Comparison of ENCODE assay signal across 17 cellular contexts in the genomic region with DNA sequence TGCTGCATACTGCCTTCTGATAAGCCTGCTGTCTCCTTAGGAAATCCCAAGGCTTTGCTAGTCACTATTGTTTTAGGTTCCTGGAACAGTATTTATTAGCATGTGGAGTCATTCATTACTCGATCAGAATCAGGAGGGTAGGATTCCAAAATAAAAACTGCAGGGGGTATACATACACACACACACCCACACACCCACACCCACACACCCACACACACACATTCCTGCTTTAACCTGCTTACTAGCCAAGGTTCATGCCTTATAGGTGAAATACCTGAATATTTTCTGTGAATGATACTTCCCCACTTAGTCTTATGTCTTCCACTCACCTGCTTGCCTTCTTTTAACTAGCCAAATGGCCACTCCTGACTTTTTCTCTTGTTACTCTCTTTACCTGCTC.
DNase-seq lines count a peak whose midpoint lies in the region; ATAC-seq and TF ChIP-seq lines count a peak whose summit lies in the region.
"Had no signal": no experiment of that assay in that cellular context is flagged by ENCODE, and none has a peak within 500 bp of the region (broad histone marks: within the 10 kb centered on the region; RNA-seq: fewer than 3 reads in every experiment).

No MANE protein-coding gene starts in this region.

- no peak overlapping the region for H2BK5ac ChIP-seq in mesendoderm (ENCODE audit: low read length)
- no peak overlapping the region for H2BK5ac ChIP-seq in neuronal stem cell (ENCODE audit: low read length)

- TF ChIP-seq CTCF in SK-N-SH (IDR thresholded peaks at IDR 0.05) (no peak), A673 (conservative IDR thresholded peaks at IDR 0.05; ENCODE audit: low read depth, low read length) (no peak)
- no peak for TF ChIP-seq CTCF in CD4-positive, alpha-beta T cell (IDR thresholded peaks at IDR 0.05)

- no peak overlapping the region for H3K4me3 Mint-ChIP-seq in CD4-positive, alpha-beta T cell
- no peak overlapping the region for H3K4me3 Mint-ChIP-seq in activated T-cell treated with anti-CD3 and anti-CD28 coated beads, Interleukin-2, amount 50 U/mL, for 72 hours
- H3K4me3 Mint-ChIP-seq: CD8-positive, alpha-beta T cell had no signal

- no peak overlapping the region for H3K14ac ChIP-seq in neuronal stem cell (ENCODE audit: low read length)

- H3K23ac ChIP-seq in mesendoderm (ENCODE audit: low read length), result no peak overlapping the region
- H3K23ac ChIP-seq in neuronal stem cell (ENCODE audit: low read depth, low read length, poor library complexity), result no peak overlapping the region

- no peak overlapping the region for H4K5ac ChIP-seq in mesendoderm (ENCODE audit: low read length)

- H3K79me1 ChIP-seq in mesendoderm (ENCODE audit: low read length) (no peaks in the 10 kb centered on the region), neuronal stem cell (ENCODE audit: low read depth, low read length) (no peaks in the 10 kb centered on the region)

- H2BK120ac ChIP-seq in mesendoderm (ENCODE audit: low read depth, low read length), result no peak overlapping the region
- H2BK120ac ChIP-seq in neuronal stem cell (ENCODE audit: low read depth, low read length), result no peak overlapping the region

- WGBS in SK-N-SH (ENCODE audit: low lambda C conversion rate), result 29% methylated on average over 1 of the region's 1 CpG
- no CpG with 5 or more reads among the region's 1 CpG for WGBS in mesendoderm (ENCODE audit: extremely low coverage, insufficient coverage, low lambda C conversion rate)
- WGBS in neuronal stem cell (ENCODE audit: extremely low coverage in 2 of 2, insufficient read length in 2 of 2, insufficient replicate concordance in 1 of 2), 2 donors, result no CpG with 5 or more reads among the region's 1 CpG

- BruUV-seq in A673 (replicated peaks; lab: Mats Ljungman, UMichigan), result no TSS peak

- TF ChIP-seq RAD21 in SK-N-SH (IDR thresholded peaks at IDR 0.05; ENCODE audit: low read length), result no peak

- no peaks in the 10 kb centered on the region for H3K9me3 ChIP-seq in SK-N-SH
- H3K9me3 ChIP-seq in neuronal stem cell (replicated peaks in 1 of 2; ENCODE audit: control insufficient read depth in 2 of 2, insufficient read depth in 1 of 2, low read depth in 1 of 2, low read length in 2 of 2), result no peaks in the 10 kb centered on the region
- H3K9me3 ChIP-seq in CD4-positive, alpha-beta T cell (ENCODE audit: control insufficient read depth, low read length), result no peaks in the 10 kb centered on the region
- no peaks in the 10 kb centered on the region for H3K9me3 ChIP-seq in A673 (ENCODE audit: low read depth, low read length, poor library complexity, severe bottlenecking)
- H3K9me3 ChIP-seq: Caco-2 had no signal

- H3K27me3 ChIP-seq in SK-N-SH (ENCODE audit: insufficient read depth) (no peaks in the 10 kb centered on the region), mesendoderm (ENCODE audit: insufficient read depth, low read length, poor library complexity) (no peaks in the 10 kb centered on the region), neuronal stem cell (ENCODE audit: control insufficient read depth in 3 of 3, insufficient read depth in 3 of 3, low read depth in 1 of 3, low read length in 3 of 3) (no peaks in the 10 kb centered on the region), A673 (replicated peaks; ENCODE audit: insufficient read depth, low read depth, low read length, poor library complexity) (no peaks in the 10 kb centered on the region)
- no peaks in the 10 kb centered on the region for H3K27me3 ChIP-seq in CD4-positive, alpha-beta T cell (ENCODE audit: control insufficient read depth, insufficient read depth, low read length)

- no peak for DNase-seq in SK-N-SH
- peak; percentile 68 for DNase-seq in mesendoderm
- no peak for DNase-seq in neuronal stem cell (ENCODE audit: low spot score)
- no peak for DNase-seq in CD4-positive, alpha-beta T cell
- DNase-seq in activated T-cell treated with anti-CD3 and anti-CD28 coated beads, Interleukin-2, amount 50 U/mL, for 72 hours, result no peak
- no peak for DNase-seq in A673 (ENCODE audit: low spot score)
- DNase-seq: ACHN; C1 segment of cervical spinal cord; Caco-2; CD8-positive, alpha-beta T cell; DMS153; DND-41; GOT3; H7; HCEC 1CT had no signal

- no peak overlapping the region for H3K9ac ChIP-seq in SK-N-SH
- no peak overlapping the region for H3K9ac ChIP-seq in mesendoderm (ENCODE audit: low read length)
- no peak overlapping the region for H3K9ac ChIP-seq in neuronal stem cell (ENCODE audit: low read depth, low read length, poor library complexity)

- no peak overlapping the region for H2BK12ac ChIP-seq in neuronal stem cell (ENCODE audit: low read length)

- H3K36me3 ChIP-seq in SK-N-SH (replicated peaks in 1 of 2; ENCODE audit: control insufficient read depth in 1 of 2, insufficient read depth in 2 of 2, low read length in 1 of 2), result no peaks in the 10 kb centered on the region
- no peaks in the 10 kb centered on the region for H3K36me3 ChIP-seq in mesendoderm (ENCODE audit: control insufficient read depth, insufficient read depth, low read length)
- H3K36me3 ChIP-seq in neuronal stem cell (replicated peaks in 1 of 2; ENCODE audit: control insufficient read depth in 2 of 2, insufficient read depth in 2 of 2, low read length in 2 of 2), result no peaks in the 10 kb centered on the region
- no peaks in the 10 kb centered on the region for H3K36me3 ChIP-seq in A673 (ENCODE audit: insufficient read depth, low read length, poor library complexity, severe bottlenecking)

- H3K4me1 Mint-ChIP-seq in CD4-positive, alpha-beta T cell (ENCODE audit: low read depth), result no peaks in the 10 kb centered on the region
- no peaks in the 10 kb centered on the region for H3K4me1 Mint-ChIP-seq in activated T-cell treated with anti-CD3 and anti-CD28 coated beads, Interleukin-2, amount 50 U/mL, for 72 hours (ENCODE audit: low read depth)

- no peak for ATAC-seq in SK-N-SH treated with all-trans-retinoic acid at 6 μM for 48 hours
- no peak for ATAC-seq in CD4-positive, alpha-beta T cell (ENCODE audit: poor library complexity)
- ATAC-seq in activated T-cell treated with anti-CD3 and anti-CD28 coated beads, Interleukin-2, amount 50 U/mL, for 72 hours (replicated peaks in 1 of 2), result no peak
- ATAC-seq: CD8-positive, alpha-beta T cell had no signal

- POLR2A ChIA-PET in SK-N-SH (lab: Yijun Ruan, JAX), result no interaction called here
- POLR2A ChIA-PET in CD4-positive, alpha-beta T cell (lab: Charles Lee), result no interaction called here
- POLR2A ChIA-PET in A673 (lab: Charles Lee; ENCODE audit: low non-redundant PET), result no interaction called here

- intact Hi-C loops in CD4-positive, alpha-beta T cell (cut with DNase I, micrococcal nuclease), result no loop called here
- intact Hi-C loops in A673 (cut with micrococcal nuclease; ENCODE audit: unreplicated experiment), result no loop called here

- H3K79me2 ChIP-seq in SK-N-SH (ENCODE audit: insufficient read depth) (no peaks in the 10 kb centered on the region), mesendoderm (ENCODE audit: control insufficient read depth, insufficient read depth, low read length) (no peaks in the 10 kb centered on the region)

- no peaks in the 10 kb centered on the region for H4K20me1 ChIP-seq in SK-N-SH (ENCODE audit: insufficient read depth)

- H3K4ac ChIP-seq in mesendoderm (ENCODE audit: low read depth, low read length), result no peak overlapping the region
- no peak overlapping the region for H3K4ac ChIP-seq in neuronal stem cell (ENCODE audit: low read length)

- H3K27ac Mint-ChIP-seq in CD4-positive, alpha-beta T cell, result no peak overlapping the region
- no peak overlapping the region for H3K27ac Mint-ChIP-seq in activated T-cell treated with anti-CD3 and anti-CD28 coated beads, Interleukin-2, amount 50 U/mL, for 72 hours
- H3K27ac Mint-ChIP-seq: CD8-positive, alpha-beta T cell had no signal

- H3K36me3 Mint-ChIP-seq in CD4-positive, alpha-beta T cell (ENCODE audit: low read depth), result no peaks in the 10 kb centered on the region
- no peaks in the 10 kb centered on the region for H3K36me3 Mint-ChIP-seq in activated T-cell treated with anti-CD3 and anti-CD28 coated beads, Interleukin-2, amount 50 U/mL, for 72 hours (ENCODE audit: insufficient read depth in 2 of 2)
- H3K36me3 Mint-ChIP-seq: CD8-positive, alpha-beta T cell had no signal

- no peaks in the 10 kb centered on the region for H3K27me3 Mint-ChIP-seq in CD4-positive, alpha-beta T cell
- H3K27me3 Mint-ChIP-seq in activated T-cell treated with anti-CD3 and anti-CD28 coated beads, Interleukin-2, amount 50 U/mL, for 72 hours (ENCODE audit: low read depth), result no peaks in the 10 kb centered on the region

- H3K4me2 ChIP-seq in SK-N-SH (no peak overlapping the region), mesendoderm (ENCODE audit: low read length) (no peak overlapping the region), neuronal stem cell (ENCODE audit: insufficient read depth, low read length, poor library complexity, severe bottlenecking) (peak overlapping the region; percentile 18)

- CTCF ChIA-PET in SK-N-SH (lab: Yijun Ruan, JAX), result no interaction called here
- CTCF ChIA-PET in CD4-positive, alpha-beta T cell (lab: Charles Lee), result no interaction called here
- CTCF ChIA-PET in A673 (lab: Charles Lee), result no interaction called here

- H3K9me3 Mint-ChIP-seq in CD4-positive, alpha-beta T cell, result no peaks in the 10 kb centered on the region
- peaks cover 0 to 4% of the 10 kb centered on the region in 2 donors for H3K9me3 Mint-ChIP-seq in activated T-cell treated with anti-CD3 and anti-CD28 coated beads, Interleukin-2, amount 50 U/mL, for 72 hours
- H3K9me3 Mint-ChIP-seq: CD8-positive, alpha-beta T cell had no signal

- H2AFZ ChIP-seq in SK-N-SH (ENCODE audit: low read depth), result 0 out of 2 replicates have a peak overlapping the region, but pooled peaks have one; percentile 22
- H2AFZ ChIP-seq in neuronal stem cell (ENCODE audit: low read length), result peak overlapping the region; percentile 78

- H3K4me3 ChIP-seq in SK-N-SH (ENCODE audit: low read depth in 2 of 2, low read length in 1 of 2) (no peak overlapping the region), mesendoderm (ENCODE audit: low read length) (no peak overlapping the region), neuronal stem cell (ENCODE audit: low read length in 2 of 2) (no peak overlapping the region), A673 (ENCODE audit: low read depth, low read length, poor library complexity, severe bottlenecking) (no peak overlapping the region)

- H2BK15ac ChIP-seq in mesendoderm (replicated peaks; ENCODE audit: low read depth), result no peak overlapping the region
- H2BK15ac ChIP-seq in neuronal stem cell (ENCODE audit: low read length), result no peak overlapping the region

- TF ChIP-seq EP300 in SK-N-SH (IDR thresholded peaks at IDR 0.05; ENCODE audit: borderline replicate concordance in 1 of 2, low read depth in 1 of 2, low read length in 1 of 2), result no peak

- H4K91ac ChIP-seq in neuronal stem cell (ENCODE audit: low read depth, low read length, poor library complexity), result no peak overlapping the region

- H3K9me2 ChIP-seq in SK-N-SH, result no peaks in the 10 kb centered on the region

- H3F3A ChIP-seq in SK-N-SH (replicated peaks; ENCODE audit: insufficient read depth), result no peaks in the 10 kb centered on the region

- H3K56ac ChIP-seq in mesendoderm (ENCODE audit: low read length), result no peak overlapping the region

- H3K18ac ChIP-seq in mesendoderm (ENCODE audit: low read length) (no peak overlapping the region), neuronal stem cell (ENCODE audit: low read length) (no peak overlapping the region)

- H3K27ac ChIP-seq in SK-N-SH (ENCODE audit: low read depth in 2 of 2, low read length in 1 of 2) (no peak overlapping the region), mesendoderm (ENCODE audit: low read depth, low read length) (no peak overlapping the region), neuronal stem cell (replicated peaks; ENCODE audit: low read length) (no peak overlapping the region), A673 (ENCODE audit: low read depth, low read length, poor library complexity, severe bottlenecking) (no peak overlapping the region)
- H3K27ac ChIP-seq in CD4-positive, alpha-beta T cell (ENCODE audit: low read depth, low read length), result no peak overlapping the region
- H3K27ac ChIP-seq: 22Rv1 had no signal

- H2AK5ac ChIP-seq in mesendoderm (ENCODE audit: low read length), result no peak overlapping the region
- no peak overlapping the region for H2AK5ac ChIP-seq in neuronal stem cell (ENCODE audit: low read depth, low read length)

- H3K4me1 ChIP-seq in SK-N-SH (ENCODE audit: control insufficient read depth in 1 of 2, insufficient read depth in 2 of 2, low read depth in 1 of 2, low read length in 1 of 2), result no peaks in the 10 kb centered on the region; a peak in 1 of 4 replicates
- H3K4me1 ChIP-seq in mesendoderm (ENCODE audit: control insufficient read depth, low read depth, low read length), result peaks cover 2% of the 10 kb centered on the region
- H3K4me1 ChIP-seq in neuronal stem cell (ENCODE audit: control insufficient read depth in 2 of 2, insufficient read depth in 1 of 2, low read depth in 1 of 2, low read length in 2 of 2), result peaks cover 6 to 13% of the 10 kb centered on the region in 2 donors
- no peaks in the 10 kb centered on the region for H3K4me1 ChIP-seq in A673 (ENCODE audit: insufficient read depth, low read length, poor library complexity, severe bottlenecking)
- H3K4me1 ChIP-seq: Caco-2 had no signal

- H4K8ac ChIP-seq in mesendoderm (ENCODE audit: low read depth, low read length) (no peak overlapping the region), neuronal stem cell (ENCODE audit: low read depth, low read length) (no peak overlapping the region)
